ENCODE assay signal across 1 cellular context in the genomic region with DNA sequence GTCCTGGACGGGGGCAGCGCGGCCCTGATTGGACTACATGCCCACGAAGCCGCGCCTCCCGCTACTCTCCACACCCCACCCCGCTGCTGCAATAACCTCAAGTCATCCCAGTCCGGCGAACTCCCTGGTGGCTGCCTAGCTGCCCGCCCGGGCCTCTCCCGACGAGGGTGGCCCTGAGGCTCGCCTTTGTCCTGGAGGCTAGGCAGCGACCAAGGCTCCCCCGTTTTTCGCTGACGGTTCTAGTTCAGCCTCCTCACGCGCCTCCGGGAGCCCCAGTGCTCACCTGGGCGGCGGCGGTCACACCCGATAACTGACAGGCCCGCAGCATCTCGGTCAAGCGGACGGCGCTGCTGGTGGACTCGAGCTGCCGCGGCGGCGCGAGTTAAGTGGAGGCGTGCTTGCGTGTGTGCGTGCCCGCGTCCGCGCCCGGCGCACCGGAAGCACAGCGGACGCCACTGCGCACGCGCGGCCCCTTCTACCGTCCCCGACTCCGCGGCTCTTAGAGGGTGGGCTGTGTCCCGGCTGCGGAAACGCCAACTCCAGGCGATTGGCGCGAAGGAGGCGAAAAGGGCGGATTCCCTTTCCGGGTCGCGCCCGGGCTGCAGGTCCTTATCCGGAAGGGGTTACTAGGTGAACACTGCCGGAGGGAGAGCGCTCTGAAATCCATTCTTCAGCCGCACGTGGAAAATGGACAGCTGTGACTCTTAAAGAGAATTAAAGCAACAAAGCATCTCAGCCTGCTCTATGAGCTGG.
TF ChIP-seq lines count a peak whose summit lies in the region.

TSS of gene IMMT (minus strand) at position 408 of the 753 bp plus-strand sequence. CDS start at position 328, 80 bp downstream.

TF ChIP-seq in HepG2, 621 proteins besides CTCF, POLR2A, EP300 and RAD21 (continued from another document and continues in another):
- TF ChIP-seq PATZ1 (CRISPR knock-in tag; IDR thresholded peaks at IDR 0.05) (peak; percentile 42; the same call in 1 of the 2 replicates), MEIS2 (CRISPR knock-in tag; IDR thresholded peaks at IDR 0.05) (peak; percentile 81), ZNF746 (CRISPR knock-in tag; IDR thresholded peaks at IDR 0.05) (peak; percentile 86), YEATS2 (CRISPR knock-in tag; IDR thresholded peaks at IDR 0.05; ENCODE audit: borderline replicate concordance) (peak; percentile 94), GRHL1 (CRISPR knock-in tag; conservative IDR thresholded peaks at IDR 0.05) (no peak), GTF3A (CRISPR knock-in tag; conservative IDR thresholded peaks at IDR 0.05) (peak; percentile 94; the same call in 1 of the 2 replicates), ZNF562 (CRISPR knock-in tag; IDR thresholded peaks at IDR 0.05; ENCODE audit: borderline replicate concordance) (no peak), HMG20B (CRISPR knock-in tag; conservative IDR thresholded peaks at IDR 0.05) (no peak; the same call in 1 of the 2 replicates), ZNF644 (CRISPR knock-in tag; IDR thresholded peaks at IDR 0.05; ENCODE audit: low read depth) (no peak), ATF7-NPFF (CRISPR knock-in tag; IDR thresholded peaks at IDR 0.05; ENCODE audit: low read depth) (peak; percentile 94), POLR2G (IDR thresholded peaks at IDR 0.05; ENCODE audit: low read depth, low read length) (peak; percentile 97), TMF1 (CRISPR knock-in tag; IDR thresholded peaks at IDR 0.05; ENCODE audit: low read depth) (no peak), SMARCC2 (IDR thresholded peaks at IDR 0.05) (no peak), NCOA5 (CRISPR knock-in tag; IDR thresholded peaks at IDR 0.05) (no peak), ZFX (CRISPR knock-in tag; IDR thresholded peaks at IDR 0.05; ENCODE audit: low read depth) (peak; percentile 92), STAT5B (CRISPR knock-in tag; IDR thresholded peaks at IDR 0.05) (no peak), ZFP1 (CRISPR knock-in tag; IDR thresholded peaks at IDR 0.05) (no peak), NFAT5 (CRISPR knock-in tag; IDR thresholded peaks at IDR 0.05) (peak; percentile 68; the same call in 1 of the 2 replicates)
- TF ChIP-seq, protein P1, sequence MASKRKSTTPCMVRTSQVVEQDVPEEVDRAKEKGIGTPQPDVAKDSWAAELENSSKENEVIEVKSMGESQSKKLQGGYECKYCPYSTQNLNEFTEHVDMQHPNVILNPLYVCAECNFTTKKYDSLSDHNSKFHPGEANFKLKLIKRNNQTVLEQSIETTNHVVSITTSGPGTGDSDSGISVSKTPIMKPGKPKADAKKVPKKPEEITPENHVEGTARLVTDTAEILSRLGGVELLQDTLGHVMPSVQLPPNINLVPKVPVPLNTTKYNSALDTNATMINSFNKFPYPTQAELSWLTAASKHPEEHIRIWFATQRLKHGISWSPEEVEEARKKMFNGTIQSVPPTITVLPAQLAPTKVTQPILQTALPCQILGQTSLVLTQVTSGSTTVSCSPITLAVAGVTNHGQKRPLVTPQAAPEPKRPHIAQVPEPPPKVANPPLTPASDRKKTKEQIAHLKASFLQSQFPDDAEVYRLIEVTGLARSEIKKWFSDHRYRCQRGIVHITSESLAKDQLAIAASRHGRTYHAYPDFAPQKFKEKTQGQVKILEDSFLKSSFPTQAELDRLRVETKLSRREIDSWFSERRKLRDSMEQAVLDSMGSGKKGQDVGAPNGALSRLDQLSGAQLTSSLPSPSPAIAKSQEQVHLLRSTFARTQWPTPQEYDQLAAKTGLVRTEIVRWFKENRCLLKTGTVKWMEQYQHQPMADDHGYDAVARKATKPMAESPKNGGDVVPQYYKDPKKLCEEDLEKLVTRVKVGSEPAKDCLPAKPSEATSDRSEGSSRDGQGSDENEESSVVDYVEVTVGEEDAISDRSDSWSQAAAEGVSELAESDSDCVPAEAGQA (IDR thresholded peaks at IDR 0.05; ENCODE audit: low read depth) = peak; percentile 13; the same call in 1 of the 2 replicates
- TF ChIP-seq, protein P1 (CRISPR knock-in tag; IDR thresholded peaks at IDR 0.05; ENCODE audit: borderline replicate concordance) = peak; percentile 77; the same call in 1 of the 2 replicates
- TF ChIP-seq, protein P2, sequence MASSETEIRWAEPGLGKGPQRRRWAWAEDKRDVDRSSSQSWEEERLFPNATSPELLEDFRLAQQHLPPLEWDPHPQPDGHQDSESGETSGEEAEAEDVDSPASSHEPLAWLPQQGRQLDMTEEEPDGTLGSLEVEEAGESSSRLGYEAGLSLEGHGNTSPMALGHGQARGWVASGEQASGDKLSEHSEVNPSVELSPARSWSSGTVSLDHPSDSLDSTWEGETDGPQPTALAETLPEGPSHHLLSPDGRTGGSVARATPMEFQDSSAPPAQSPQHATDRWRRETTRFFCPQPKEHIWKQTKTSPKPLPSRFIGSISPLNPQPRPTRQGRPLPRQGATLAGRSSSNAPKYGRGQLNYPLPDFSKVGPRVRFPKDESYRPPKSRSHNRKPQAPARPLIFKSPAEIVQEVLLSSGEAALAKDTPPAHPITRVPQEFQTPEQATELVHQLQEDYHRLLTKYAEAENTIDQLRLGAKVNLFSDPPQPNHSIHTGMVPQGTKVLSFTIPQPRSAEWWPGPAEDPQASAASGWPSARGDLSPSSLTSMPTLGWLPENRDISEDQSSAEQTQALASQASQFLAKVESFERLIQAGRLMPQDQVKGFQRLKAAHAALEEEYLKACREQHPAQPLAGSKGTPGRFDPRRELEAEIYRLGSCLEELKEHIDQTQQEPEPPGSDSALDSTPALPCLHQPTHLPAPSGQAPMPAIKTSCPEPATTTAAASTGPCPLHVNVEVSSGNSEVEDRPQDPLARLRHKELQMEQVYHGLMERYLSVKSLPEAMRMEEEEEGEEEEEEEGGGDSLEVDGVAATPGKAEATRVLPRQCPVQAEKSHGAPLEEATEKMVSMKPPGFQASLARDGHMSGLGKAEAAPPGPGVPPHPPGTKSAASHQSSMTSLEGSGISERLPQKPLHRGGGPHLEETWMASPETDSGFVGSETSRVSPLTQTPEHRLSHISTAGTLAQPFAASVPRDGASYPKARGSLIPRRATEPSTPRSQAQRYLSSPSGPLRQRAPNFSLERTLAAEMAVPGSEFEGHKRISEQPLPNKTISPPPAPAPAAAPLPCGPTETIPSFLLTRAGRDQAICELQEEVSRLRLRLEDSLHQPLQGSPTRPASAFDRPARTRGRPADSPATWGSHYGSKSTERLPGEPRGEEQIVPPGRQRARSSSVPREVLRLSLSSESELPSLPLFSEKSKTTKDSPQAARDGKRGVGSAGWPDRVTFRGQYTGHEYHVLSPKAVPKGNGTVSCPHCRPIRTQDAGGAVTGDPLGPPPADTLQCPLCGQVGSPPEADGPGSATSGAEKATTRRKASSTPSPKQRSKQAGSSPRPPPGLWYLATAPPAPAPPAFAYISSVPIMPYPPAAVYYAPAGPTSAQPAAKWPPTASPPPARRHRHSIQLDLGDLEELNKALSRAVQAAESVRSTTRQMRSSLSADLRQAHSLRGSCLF (CRISPR knock-in tag; IDR thresholded peaks at IDR 0.05; ENCODE audit: borderline replicate concordance) = no peak
- TF ChIP-seq, protein P3, sequence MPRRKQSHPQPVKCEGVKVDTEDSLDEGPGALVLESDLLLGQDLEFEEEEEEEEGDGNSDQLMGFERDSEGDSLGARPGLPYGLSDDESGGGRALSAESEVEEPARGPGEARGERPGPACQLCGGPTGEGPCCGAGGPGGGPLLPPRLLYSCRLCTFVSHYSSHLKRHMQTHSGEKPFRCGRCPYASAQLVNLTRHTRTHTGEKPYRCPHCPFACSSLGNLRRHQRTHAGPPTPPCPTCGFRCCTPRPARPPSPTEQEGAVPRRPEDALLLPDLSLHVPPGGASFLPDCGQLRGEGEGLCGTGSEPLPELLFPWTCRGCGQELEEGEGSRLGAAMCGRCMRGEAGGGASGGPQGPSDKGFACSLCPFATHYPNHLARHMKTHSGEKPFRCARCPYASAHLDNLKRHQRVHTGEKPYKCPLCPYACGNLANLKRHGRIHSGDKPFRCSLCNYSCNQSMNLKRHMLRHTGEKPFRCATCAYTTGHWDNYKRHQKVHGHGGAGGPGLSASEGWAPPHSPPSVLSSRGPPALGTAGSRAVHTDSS (CRISPR knock-in tag; conservative IDR thresholded peaks at IDR 0.05) = no peak; the same call in 1 of the 2 replicates
- TF ChIP-seq, protein P4, sequence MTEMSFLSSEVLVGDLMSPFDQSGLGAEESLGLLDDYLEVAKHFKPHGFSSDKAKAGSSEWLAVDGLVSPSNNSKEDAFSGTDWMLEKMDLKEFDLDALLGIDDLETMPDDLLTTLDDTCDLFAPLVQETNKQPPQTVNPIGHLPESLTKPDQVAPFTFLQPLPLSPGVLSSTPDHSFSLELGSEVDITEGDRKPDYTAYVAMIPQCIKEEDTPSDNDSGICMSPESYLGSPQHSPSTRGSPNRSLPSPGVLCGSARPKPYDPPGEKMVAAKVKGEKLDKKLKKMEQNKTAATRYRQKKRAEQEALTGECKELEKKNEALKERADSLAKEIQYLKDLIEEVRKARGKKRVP (CRISPR knock-in tag; IDR thresholded peaks at IDR 0.05) = peak in 1 of 2 experiments; percentile 83; a peak in 2 of 4 replicates
- TF ChIP-seq, protein P5, sequence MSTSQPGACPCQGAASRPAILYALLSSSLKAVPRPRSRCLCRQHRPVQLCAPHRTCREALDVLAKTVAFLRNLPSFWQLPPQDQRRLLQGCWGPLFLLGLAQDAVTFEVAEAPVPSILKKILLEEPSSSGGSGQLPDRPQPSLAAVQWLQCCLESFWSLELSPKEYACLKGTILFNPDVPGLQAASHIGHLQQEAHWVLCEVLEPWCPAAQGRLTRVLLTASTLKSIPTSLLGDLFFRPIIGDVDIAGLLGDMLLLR (CRISPR knock-in tag; IDR thresholded peaks at IDR 0.05) = peak; percentile 80; the same call in 1 of the 2 replicates
